In the genomic region with DNA sequence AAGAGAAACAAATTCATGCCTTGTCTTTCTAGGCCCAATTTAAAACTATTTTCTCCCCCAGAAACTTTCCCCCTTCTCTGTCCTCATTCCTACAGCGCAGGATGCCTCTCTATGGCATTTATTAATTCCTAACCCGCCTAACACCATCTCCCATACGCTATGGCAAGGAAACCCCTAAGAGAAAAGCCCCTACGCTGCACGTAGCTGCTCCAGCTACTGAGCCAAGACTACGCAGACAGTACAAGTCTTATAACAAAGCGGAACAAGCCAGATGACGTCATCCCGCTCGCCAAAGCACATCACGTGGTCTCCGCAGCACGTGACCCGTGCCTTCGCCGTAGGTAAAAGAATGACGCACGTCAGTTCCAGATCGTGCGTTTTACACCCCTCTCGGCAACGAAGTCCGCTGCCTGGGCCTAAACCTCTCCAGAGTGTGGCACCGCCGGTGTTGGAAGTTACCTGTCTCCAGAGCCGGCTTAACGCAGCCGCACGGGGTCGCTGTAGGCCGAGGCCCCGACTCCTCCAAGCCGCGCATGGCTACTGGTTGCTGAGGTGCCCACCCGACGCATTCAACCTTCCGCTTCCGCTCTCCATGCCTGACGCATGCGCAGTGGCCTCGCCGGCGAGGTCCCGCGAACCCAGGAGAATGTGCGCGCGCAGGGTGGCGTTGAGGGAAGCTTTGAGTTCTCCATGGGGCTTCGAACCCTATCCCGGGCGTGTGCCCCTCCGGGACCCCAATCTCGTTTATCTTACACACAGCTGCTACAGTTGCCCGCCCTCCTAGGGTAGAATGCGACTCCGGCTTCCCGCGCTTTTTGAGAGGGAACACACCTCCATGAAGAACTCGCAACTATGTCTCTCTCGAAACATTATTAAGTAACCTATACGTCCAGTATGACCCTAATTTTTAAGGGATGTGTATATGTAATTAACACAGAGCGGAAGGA, we compare ENCODE assay signal across 1 cellular context.
TF ChIP-seq lines count a peak whose summit lies in the region.

Gene TRMO, minus strand, starts transcription at position 542 of the 947 bp plus-strand sequence. Its CDS starts 7 bp downstream, at position 535.

TF ChIP-seq in K562, 482 proteins besides CTCF, POLR2A, EP300 and RAD21 (continued from another document and continues in another):
- TF ChIP-seq RREB1 (CRISPR knock-in tag; IDR thresholded peaks at IDR 0.05) (peak; percentile 97), SMARCC2 (IDR thresholded peaks at IDR 0.05; ENCODE audit: low read depth) (peak; percentile 39; the same call in 1 of the 2 replicates), ZNF263 (CRISPR knock-in tag; IDR thresholded peaks at IDR 0.05; ENCODE audit: borderline replicate concordance) (peak; percentile 31; the same call in 1 of the 2 replicates), ZFP91 (CRISPR knock-in tag; IDR thresholded peaks at IDR 0.05) (peak; percentile 75), ZNF197 (CRISPR knock-in tag; IDR thresholded peaks at IDR 0.05; ENCODE audit: low read depth) (peak; percentile 65), BCLAF1 (IDR thresholded peaks at IDR 0.05; ENCODE audit: borderline replicate concordance in 1 of 2, control insufficient read depth in 1 of 2, low read depth in 2 of 2, low read length in 1 of 2) (no peak), NR1H2 (CRISPR knock-in tag; IDR thresholded peaks at IDR 0.05) (0 out of 2 replicates have a peak, but pooled peaks have one; percentile 33), TOE1 (IDR thresholded peaks at IDR 0.05; ENCODE audit: borderline replicate concordance) (peak; percentile 99), TOE1 (CRISPR knock-in tag; IDR thresholded peaks at IDR 0.05; ENCODE audit: borderline replicate concordance, low read depth) (peak; percentile 97), OTX1 (CRISPR knock-in tag; IDR thresholded peaks at IDR 0.05) (peak; percentile 95; the same call in 1 of the 2 replicates), GATAD2A (IDR thresholded peaks at IDR 0.05) (no peak), NFXL1 (CRISPR knock-in tag; IDR thresholded peaks at IDR 0.05) (no peak), ZNF347 (CRISPR knock-in tag; IDR thresholded peaks at IDR 0.05; ENCODE audit: low read depth) (peak; percentile 84; the same call in 1 of the 2 replicates), ZNF140 (CRISPR knock-in tag; IDR thresholded peaks at IDR 0.05) (0 out of 2 replicates have a peak, but pooled peaks have one; percentile 32)
- TF ChIP-seq, protein P1, sequence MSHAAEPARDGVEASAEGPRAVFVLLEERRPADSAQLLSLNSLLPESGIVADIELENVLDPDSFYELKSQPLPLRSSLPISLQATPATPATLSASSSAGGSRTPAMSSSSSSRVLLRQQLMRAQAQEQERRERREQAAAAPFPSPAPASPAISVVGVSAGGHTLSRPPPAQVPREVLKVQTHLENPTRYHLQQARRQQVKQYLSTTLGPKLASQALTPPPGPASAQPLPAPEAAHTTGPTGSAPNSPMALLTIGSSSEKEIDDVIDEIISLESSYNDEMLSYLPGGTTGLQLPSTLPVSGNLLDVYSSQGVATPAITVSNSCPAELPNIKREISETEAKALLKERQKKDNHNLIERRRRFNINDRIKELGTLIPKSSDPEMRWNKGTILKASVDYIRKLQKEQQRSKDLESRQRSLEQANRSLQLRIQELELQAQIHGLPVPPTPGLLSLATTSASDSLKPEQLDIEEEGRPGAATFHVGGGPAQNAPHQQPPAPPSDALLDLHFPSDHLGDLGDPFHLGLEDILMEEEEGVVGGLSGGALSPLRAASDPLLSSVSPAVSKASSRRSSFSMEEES (CRISPR knock-in tag; IDR thresholded peaks at IDR 0.05): peak; percentile 99
- TF ChIP-seq, protein P2, sequence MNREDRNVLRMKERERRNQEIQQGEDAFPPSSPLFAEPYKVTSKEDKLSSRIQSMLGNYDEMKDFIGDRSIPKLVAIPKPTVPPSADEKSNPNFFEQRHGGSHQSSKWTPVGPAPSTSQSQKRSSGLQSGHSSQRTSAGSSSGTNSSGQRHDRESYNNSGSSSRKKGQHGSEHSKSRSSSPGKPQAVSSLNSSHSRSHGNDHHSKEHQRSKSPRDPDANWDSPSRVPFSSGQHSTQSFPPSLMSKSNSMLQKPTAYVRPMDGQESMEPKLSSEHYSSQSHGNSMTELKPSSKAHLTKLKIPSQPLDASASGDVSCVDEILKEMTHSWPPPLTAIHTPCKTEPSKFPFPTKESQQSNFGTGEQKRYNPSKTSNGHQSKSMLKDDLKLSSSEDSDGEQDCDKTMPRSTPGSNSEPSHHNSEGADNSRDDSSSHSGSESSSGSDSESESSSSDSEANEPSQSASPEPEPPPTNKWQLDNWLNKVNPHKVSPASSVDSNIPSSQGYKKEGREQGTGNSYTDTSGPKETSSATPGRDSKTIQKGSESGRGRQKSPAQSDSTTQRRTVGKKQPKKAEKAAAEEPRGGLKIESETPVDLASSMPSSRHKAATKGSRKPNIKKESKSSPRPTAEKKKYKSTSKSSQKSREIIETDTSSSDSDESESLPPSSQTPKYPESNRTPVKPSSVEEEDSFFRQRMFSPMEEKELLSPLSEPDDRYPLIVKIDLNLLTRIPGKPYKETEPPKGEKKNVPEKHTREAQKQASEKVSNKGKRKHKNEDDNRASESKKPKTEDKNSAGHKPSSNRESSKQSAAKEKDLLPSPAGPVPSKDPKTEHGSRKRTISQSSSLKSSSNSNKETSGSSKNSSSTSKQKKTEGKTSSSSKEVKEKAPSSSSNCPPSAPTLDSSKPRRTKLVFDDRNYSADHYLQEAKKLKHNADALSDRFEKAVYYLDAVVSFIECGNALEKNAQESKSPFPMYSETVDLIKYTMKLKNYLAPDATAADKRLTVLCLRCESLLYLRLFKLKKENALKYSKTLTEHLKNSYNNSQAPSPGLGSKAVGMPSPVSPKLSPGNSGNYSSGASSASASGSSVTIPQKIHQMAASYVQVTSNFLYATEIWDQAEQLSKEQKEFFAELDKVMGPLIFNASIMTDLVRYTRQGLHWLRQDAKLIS (CRISPR knock-in tag; IDR thresholded peaks at IDR 0.05): peak; percentile 96
- TF ChIP-seq, protein P3, sequence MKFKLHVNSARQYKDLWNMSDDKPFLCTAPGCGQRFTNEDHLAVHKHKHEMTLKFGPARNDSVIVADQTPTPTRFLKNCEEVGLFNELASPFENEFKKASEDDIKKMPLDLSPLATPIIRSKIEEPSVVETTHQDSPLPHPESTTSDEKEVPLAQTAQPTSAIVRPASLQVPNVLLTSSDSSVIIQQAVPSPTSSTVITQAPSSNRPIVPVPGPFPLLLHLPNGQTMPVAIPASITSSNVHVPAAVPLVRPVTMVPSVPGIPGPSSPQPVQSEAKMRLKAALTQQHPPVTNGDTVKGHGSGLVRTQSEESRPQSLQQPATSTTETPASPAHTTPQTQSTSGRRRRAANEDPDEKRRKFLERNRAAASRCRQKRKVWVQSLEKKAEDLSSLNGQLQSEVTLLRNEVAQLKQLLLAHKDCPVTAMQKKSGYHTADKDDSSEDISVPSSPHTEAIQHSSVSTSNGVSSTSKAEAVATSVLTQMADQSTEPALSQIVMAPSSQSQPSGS (CRISPR knock-in tag; IDR thresholded peaks at IDR 0.05): peak; percentile 99
